1 cellular context compared by ENCODE assay signal in the genomic region with DNA sequence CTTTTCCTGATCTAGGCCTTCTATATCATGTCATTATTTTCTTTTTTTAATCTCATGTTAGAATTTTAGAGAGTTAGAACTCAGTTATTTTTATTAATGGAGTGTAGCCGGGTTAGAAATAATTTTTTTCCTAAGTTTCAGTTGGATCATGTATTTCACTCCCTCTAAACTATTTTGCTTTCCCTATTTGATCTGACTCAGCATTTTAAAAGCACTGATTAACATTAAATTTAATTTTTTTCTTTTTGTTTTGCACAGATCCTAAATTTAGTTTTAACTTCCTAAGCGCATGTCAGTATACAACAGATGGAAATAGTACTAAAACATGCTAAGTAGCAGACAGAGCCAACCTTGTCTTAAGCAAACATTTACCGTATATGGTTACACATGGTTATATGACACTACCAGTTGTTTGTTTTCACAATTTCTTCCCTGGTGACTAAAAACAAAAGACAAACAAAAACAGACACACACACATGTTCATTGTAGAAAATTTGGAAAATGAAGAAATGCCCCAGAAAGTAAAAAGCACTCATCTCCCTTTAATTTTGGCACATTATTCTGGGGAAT.
TF ChIP-seq lines count a peak whose summit lies in the region.

No MANE protein-coding gene starts in this region.

TF ChIP-seq in IMR-90, 13 proteins besides CTCF, POLR2A, EP300 and RAD21:
- TF ChIP-seq RFX5 (IDR thresholded peaks at IDR 0.05; ENCODE audit: low read depth, low read length) (no peak), MAFK (IDR thresholded peaks at IDR 0.05; ENCODE audit: low read depth, low read length) (peak; percentile 93)
